In the genomic region with DNA sequence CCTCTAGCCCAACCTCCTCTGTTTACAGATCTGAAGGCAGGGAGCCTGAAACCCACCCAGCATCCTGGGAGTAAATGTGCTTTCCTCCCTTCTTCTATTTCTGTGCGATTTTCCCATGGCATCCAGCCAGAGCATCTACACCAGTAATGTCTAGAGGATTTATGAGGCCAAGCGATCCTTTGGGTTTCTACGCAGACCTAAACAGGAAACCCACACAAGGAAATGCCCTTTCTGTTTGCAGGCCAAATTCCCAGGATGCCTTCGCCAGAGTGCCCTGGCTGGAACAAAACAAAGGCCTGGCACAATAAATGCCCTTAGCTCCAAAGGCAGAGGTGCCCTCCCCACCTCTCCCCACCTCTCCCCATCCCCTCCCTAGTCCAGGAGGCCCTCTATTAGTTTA, we compare ENCODE assay signal across 10 cellular contexts.
DNase-seq lines count a peak whose midpoint lies in the region; ATAC-seq, FAIRE-seq and TF ChIP-seq lines count a peak whose summit lies in the region.
"Had no signal": no experiment of that assay in that cellular context is flagged by ENCODE, and none has a peak within 500 bp of the region (broad histone marks: within the 10 kb centered on the region; RNA-seq: fewer than 3 reads in every experiment).

No MANE protein-coding gene starts in this region.

- no peaks in the 10 kb centered on the region for H3K9me1 ChIP-seq in K562 (ENCODE audit: control insufficient read depth, insufficient read depth, low read length)

- H3K27ac ChIP-seq in K562 (ENCODE audit: extremely low read depth, low read depth, low read length): no peak overlapping the region
- peak overlapping the region; percentile 59 to 66 for H3K27ac ChIP-seq in thoracic aorta

- H3K27me3 Mint-ChIP-seq in activated T-helper 2 cell treated with anti-CD3 and anti-CD28 coated beads, Interferon-gamma antibody, Interleukin-2, Interleukin-4, amounts not matched to agents 10 μg/mL and 5 μg/mL and 100 μg/mL, durations not matched to agents 14 hours and 24 hours and 36 hours (ENCODE audit: low read depth): no peaks in the 10 kb centered on the region
- peaks cover 4 to 7% (median 5%) of the 10 kb centered on the region in 3 donors for H3K27me3 Mint-ChIP-seq in immature natural killer cell (ENCODE audit: low read depth in 3 of 3)

- TF ChIP-seq CTCF in K562 (IDR thresholded peaks at IDR 0.05 in 2 of 3, conservative IDR thresholded peaks at IDR 0.05 in 1 of 3; ENCODE audit: insufficient read depth in 2 of 3, low read depth in 1 of 3, low read length in 3 of 3) (no peak), thoracic aorta (IDR thresholded peaks at IDR 0.05) (no peak)

- no peaks in the 10 kb centered on the region for H3K36me3 Mint-ChIP-seq in activated T-helper 2 cell treated with anti-CD3 and anti-CD28 coated beads, Interferon-gamma antibody, Interleukin-2, Interleukin-4, amounts not matched to agents 10 μg/mL and 5 μg/mL and 100 μg/mL, durations not matched to agents 14 hours and 24 hours and 36 hours (ENCODE audit: low read depth)
- no peaks in the 10 kb centered on the region for H3K36me3 Mint-ChIP-seq in immature natural killer cell

- POLR2A ChIA-PET in K562 (lab: Yijun Ruan, JAX): interaction anchor here (0.6 to 1.9 kb wide), 5 partner anchors 11 to 765 kb away, joined by 3 to 4 read pairs (median 3); no protein-coding TSS in a partner anchor

- no peaks in the 10 kb centered on the region for H4K20me1 ChIP-seq in K562 (replicated peaks; ENCODE audit: control insufficient read depth, insufficient read depth, low read length)

- CTCF ChIA-PET in K562 (lab: Yijun Ruan, JAX; ENCODE audit: low intra/inter-chr PET ratio): no interaction called here

- TF ChIP-seq POLR2A in K562 (conservative IDR thresholded peaks at IDR 0.05): no peak

- TF ChIP-seq RAD21 in K562 (CRISPR knock-in tag; conservative IDR thresholded peaks at IDR 0.05 in 1 of 2, IDR thresholded peaks at IDR 0.05 in 1 of 2): no peak

- BruUV-seq in K562 (replicated peaks; lab: Mats Ljungman, UMichigan): no TSS peak

- no peak for FAIRE-seq in K562 (lab: Jason Lieb, UNC)
- FAIRE-seq: colon had no signal

- peaks cover 4% of the 10 kb centered on the region for H3K4me1 Mint-ChIP-seq in activated T-helper 2 cell treated with anti-CD3 and anti-CD28 coated beads, Interferon-gamma antibody, Interleukin-2, Interleukin-4, amounts not matched to agents 10 μg/mL and 5 μg/mL and 100 μg/mL, durations not matched to agents 14 hours and 24 hours and 36 hours (ENCODE audit: low read depth)
- no peaks in the 10 kb centered on the region for H3K4me1 Mint-ChIP-seq in immature natural killer cell

- H3K27me3 ChIP-seq in K562 (ENCODE audit: control insufficient read depth in 2 of 2, insufficient read depth in 2 of 2, low read length in 2 of 2): no peaks in the 10 kb centered on the region
- H3K27me3 ChIP-seq in thoracic aorta (replicated peaks; ENCODE audit: insufficient read depth): no peaks in the 10 kb centered on the region
- H3K27me3 ChIP-seq in HAP-1 (ENCODE audit: low read depth): no peaks in the 10 kb centered on the region

- no peak overlapping the region for H3K4me2 ChIP-seq in K562 (ENCODE audit: insufficient read depth, low read length)

- H3K36me3 ChIP-seq in K562 (ENCODE audit: control insufficient read depth, insufficient read depth, low read length) (no peaks in the 10 kb centered on the region), thoracic aorta (no peaks in the 10 kb centered on the region), HAP-1 (replicated peaks) (no peaks in the 10 kb centered on the region)

- H3K4me1 ChIP-seq in K562 (replicated peaks in 1 of 2; ENCODE audit: control insufficient read depth in 2 of 2, insufficient read depth in 2 of 2, low read length in 2 of 2) (peaks cover 22 to 34% of the 10 kb centered on the region in 2 experiments), thoracic aorta (ENCODE audit: control insufficient read depth in 1 of 2, low read depth in 2 of 2) (peaks cover 15 to 38% of the 10 kb centered on the region in 2 donors), HAP-1 (peaks cover 8% of the 10 kb centered on the region)

- no peaks in the 10 kb centered on the region for H3K9me3 ChIP-seq in K562 (replicated peaks; ENCODE audit: control insufficient read depth, insufficient read depth, low read depth, low read length)
- no peaks in the 10 kb centered on the region for H3K9me3 ChIP-seq in thoracic aorta
- H3K9me3 ChIP-seq in HAP-1: no peaks in the 10 kb centered on the region

- H3K4me3 Mint-ChIP-seq in activated T-helper 2 cell treated with anti-CD3 and anti-CD28 coated beads, Interferon-gamma antibody, Interleukin-2, Interleukin-4, amounts not matched to agents 10 μg/mL and 5 μg/mL and 100 μg/mL, durations not matched to agents 14 hours and 24 hours and 36 hours (ENCODE audit: low read depth): no peak overlapping the region
- H3K4me3 Mint-ChIP-seq in immature natural killer cell: no peak overlapping the region

- in situ Hi-C loops in K562 (cut with MboI) (no loop called here), HAP-1 (cut with MboI; ENCODE audit: low sequenced_read_pairs) (no loop called here)

- 41% methylated on average over 4 of the region's 4 CpGs for WGBS in K562 (ENCODE audit: insufficient coverage, low coverage, missing lambda C conversion rate)

- intact Hi-C loops in K562 (cut with micrococcal nuclease): loop anchor here (2.0 kb wide), 1 partner anchor 112 kb away; no protein-coding TSS in a partner anchor
- intact Hi-C loops in activated T-helper 2 cell treated with anti-CD3 and anti-CD28 coated beads, Interferon-gamma antibody, Interleukin-2, Interleukin-4, amounts not matched to agents 10 μg/mL and 5 μg/mL and 100 μg/mL, durations not matched to agents 14 hours and 24 hours and 36 hours (cut with micrococcal nuclease): no loop called here

- no peaks in the 10 kb centered on the region for H3K9me3 Mint-ChIP-seq in activated T-helper 2 cell treated with anti-CD3 and anti-CD28 coated beads, Interferon-gamma antibody, Interleukin-2, Interleukin-4, amounts not matched to agents 10 μg/mL and 5 μg/mL and 100 μg/mL, durations not matched to agents 14 hours and 24 hours and 36 hours
- no peaks in the 10 kb centered on the region for H3K9me3 Mint-ChIP-seq in immature natural killer cell

- TF ChIP-seq EP300 in K562 (IDR thresholded peaks at IDR 0.05; ENCODE audit: low read length): no peak

- DNase-seq in M059J (ENCODE audit: low read depth) (peak; percentile 94), K562 (ENCODE audit: extremely low read depth in 1 of 4, low spot score in 3 of 4) (no peak), left kidney (ENCODE audit: low read depth, low spot score) (peak; percentile 96), thoracic aorta (ENCODE audit: low spot score) (no peak), HAP-1 (ENCODE audit: low spot score in 2 of 2) (no peak), immature natural killer cell (no peak)
- no peak for DNase-seq in activated T-helper 2 cell treated with anti-CD3 and anti-CD28 coated beads, Interferon-gamma antibody, Interleukin-2, Interleukin-4, amounts not matched to agents 10 μg/mL and 5 μg/mL and 100 μg/mL, durations not matched to agents 14 hours and 24 hours and 36 hours (ENCODE audit: low spot score)
- DNase-seq: H7, midbrain had no signal

- H2AFZ ChIP-seq in K562 (ENCODE audit: low read depth, low read length): peak overlapping the region; percentile 85

- H3K27ac Mint-ChIP-seq in activated T-helper 2 cell treated with anti-CD3 and anti-CD28 coated beads, Interferon-gamma antibody, Interleukin-2, Interleukin-4, amounts not matched to agents 10 μg/mL and 5 μg/mL and 100 μg/mL, durations not matched to agents 14 hours and 24 hours and 36 hours: no peak overlapping the region
- H3K27ac Mint-ChIP-seq in immature natural killer cell: no peak overlapping the region

- no peak overlapping the region for H3K4me3 ChIP-seq in K562
- H3K4me3 ChIP-seq in thoracic aorta: no peak overlapping the region
- H3K4me3 ChIP-seq in HAP-1: no peak overlapping the region

- no peaks in the 10 kb centered on the region; the same call in 2 of the 3 replicates for H3K79me2 ChIP-seq in K562 (ENCODE audit: control insufficient read depth, insufficient read depth, low read length)

- H3K9ac ChIP-seq in K562 (ENCODE audit: insufficient read depth in 1 of 2, low read depth in 2 of 2, low read length in 2 of 2): peak overlapping the region in 1 of 2 experiments; percentile 7; a peak in 1 of 4 replicates

- ATAC-seq in K562: no peak
- no peak for ATAC-seq in thoracic aorta (ENCODE audit: insufficient number of reproducible peaks, low FRiP score, low read depth)

TF ChIP-seq in K562, 482 proteins besides CTCF, POLR2A, EP300 and RAD21:
- TF ChIP-seq MEIS2 (IDR thresholded peaks at IDR 0.05; ENCODE audit: partially characterized antibody) (peak; percentile 37), PML (IDR thresholded peaks at IDR 0.05; ENCODE audit: low read length) (no peak)

Comparison
In these comparisons a context has a peak if more than half of its experiments do, and no peak if none do; other contexts are left out.
1. DNase-seq: peak in M059J (single experiment) and left kidney (single experiment); none in K562 (0 of 4), thoracic aorta (single experiment), activated T-helper 2 cell treated with anti-CD3 and anti-CD28 coated beads, Interferon-gamma antibody, Interleukin-2, Interleukin-4, amounts not matched to agents 10 μg/mL and 5 μg/mL and 100 μg/mL, durations not matched to agents 14 hours and 24 hours and 36 hours (single experiment), HAP-1 (0 of 2) and immature natural killer cell (0 of 3).